In genomic region chr9:113668057-113668456, GRCh38 we compare ENCODE assay signal across 18 cellular contexts.
DNase-seq lines count a peak whose midpoint lies in the region; TF ChIP-seq lines count a peak whose summit lies in the region.
"Had no signal": no experiment of that assay in that cellular context is flagged by ENCODE, and none has a peak within 500 bp of the region (broad histone marks: within the 10 kb centered on the region; RNA-seq: fewer than 3 reads in every experiment).

No MANE protein-coding gene starts in this region.

- H3K36me3 ChIP-seq in BJ (ENCODE audit: control insufficient read depth, insufficient read depth, low read length) (no peaks in the 10 kb centered on the region), mesenchymal stem cell (ENCODE audit: control insufficient read depth in 1 of 2, insufficient read depth in 2 of 2, low read depth in 1 of 2, low read length in 2 of 2) (no peaks in the 10 kb centered on the region)

- H3K9ac ChIP-seq in mesenchymal stem cell (ENCODE audit: low read length): peak overlapping the region; percentile 64

- H2BK5ac ChIP-seq in mesenchymal stem cell (ENCODE audit: low read depth, low read length, poor library complexity, severe bottlenecking): no peak overlapping the region

- no peak overlapping the region for H3K18ac ChIP-seq in mesenchymal stem cell (ENCODE audit: low read depth in 1 of 2, low read length in 2 of 2)

- H4K8ac ChIP-seq in mesenchymal stem cell (ENCODE audit: low read length): no peak overlapping the region

- H2BK15ac ChIP-seq in mesenchymal stem cell (ENCODE audit: low read depth, poor library complexity, severe bottlenecking): no peak overlapping the region

- TF ChIP-seq CTCF in BJ (IDR thresholded peaks at IDR 0.05; ENCODE audit: insufficient read depth, low read depth, low read length): no peak
- TF ChIP-seq CTCF in HFFc6 (IDR thresholded peaks at IDR 0.05): no peak

- peaks cover 1% of the 10 kb centered on the region for H3K4me1 ChIP-seq in mesenchymal stem cell (ENCODE audit: control insufficient read depth, insufficient read depth, low read depth, low read length)
- H3K4me1 ChIP-seq: A549 had no signal

- no peak overlapping the region for H2BK120ac ChIP-seq in mesenchymal stem cell (ENCODE audit: low read depth, low read length)

- no peak overlapping the region for H3K23ac ChIP-seq in mesenchymal stem cell (ENCODE audit: low read length in 2 of 2)

- H3K4me3 ChIP-seq in BJ (ENCODE audit: low read depth, low read length): no peak overlapping the region
- no peak overlapping the region for H3K4me3 ChIP-seq in mesenchymal stem cell (ENCODE audit: insufficient read depth in 1 of 2, low read depth in 1 of 2, low read length in 2 of 2)
- H3K4me3 ChIP-seq: A549 had no signal

- H3K27me3 ChIP-seq in BJ (ENCODE audit: control insufficient read depth, insufficient read depth, low read length): peaks cover 2% of the 10 kb centered on the region; the same call in 1 of the 2 replicates
- peaks cover 0 to 13% of the 10 kb centered on the region in 2 experiments for H3K27me3 ChIP-seq in mesenchymal stem cell (ENCODE audit: control insufficient read depth in 1 of 2, insufficient read depth in 1 of 2, low read length in 2 of 2)

- H2AFZ ChIP-seq in mesenchymal stem cell (ENCODE audit: low read depth, low read length): no peak overlapping the region

- no peak overlapping the region for H2BK12ac ChIP-seq in mesenchymal stem cell (ENCODE audit: low read length in 2 of 2)

- H2AK5ac ChIP-seq in mesenchymal stem cell (ENCODE audit: low read length, severe bottlenecking): no peak overlapping the region

- whole genome bisulfite sequencing in mesenchymal stem cell: 100% methylated on average over 1 of the region's 3 CpGs

- H3K27me3 Mint-ChIP-seq in HFFc6 (ENCODE audit: insufficient read depth): peaks cover 10% of the 10 kb centered on the region

- H3K14ac ChIP-seq in mesenchymal stem cell (ENCODE audit: low read length in 2 of 2): no peak overlapping the region

- DNase-seq in BJ (ENCODE audit: low read depth) (peak; percentile 77), HFFc6 (no peak), dedifferentiated amniotic fluid mesenchymal stem cell (ENCODE audit: extremely low spot score) (peak; percentile 32), mesenchymal stem cell (no peak), retina (no peak), NCI-H2171 treated with DMSO at 0.1 percent for 48 hours (lab: John Stamatoyannopoulos, UW) (no peak), NOMO-1 treated with dmso at 0.1 percent for 144 hours (lab: John Stamatoyannopoulos, UW; ENCODE audit: unreplicated experiment) (no peak)
- DNase-seq: AML-193; CD4-positive, CD25-positive, alpha-beta regulatory T cell; COR-L47; DMS 273 treated with DMSO at 0.1 percent for 48 hours; GDM1; NCI-H1092 treated with DMSO at 0.1 percent for 48 hours; NCI-H146; NCI-H2029 treated with DMSO at 0.1 percent for 48 hours; SHP77; T-helper 1 cell had no signal

- POLR2A ChIA-PET in BJ (lab: Charles Lee): no interaction called here

- 0 out of 2 replicates have a peak, but pooled peaks cover 7% of the 10 kb centered on the region for H3K36me3 Mint-ChIP-seq in HFFc6 (ENCODE audit: low read depth)
- H3K36me3 Mint-ChIP-seq: CD4-positive, CD25-positive, alpha-beta regulatory T cell had no signal

- no peaks in the 10 kb centered on the region for H3K9me3 ChIP-seq in mesenchymal stem cell (ENCODE audit: control insufficient read depth, low read length)
- H3K9me3 ChIP-seq: A549 had no signal

- no peak overlapping the region for H4K91ac ChIP-seq in mesenchymal stem cell (ENCODE audit: low read length)

- H3K27ac Mint-ChIP-seq in HFFc6: no peak overlapping the region
- H3K27ac Mint-ChIP-seq: CD4-positive, CD25-positive, alpha-beta regulatory T cell had no signal

- peak overlapping the region; percentile 5; the same call in 1 of the 2 replicates for H3K4me3 Mint-ChIP-seq in HFFc6
- H3K4me3 Mint-ChIP-seq: CD4-positive, CD25-positive, alpha-beta regulatory T cell had no signal

- no peaks in the 10 kb centered on the region; the same call in 1 of the 2 replicates for H3K9me3 Mint-ChIP-seq in HFFc6

- H3K27ac ChIP-seq in mesenchymal stem cell (ENCODE audit: low read length, poor library complexity, severe bottlenecking): no peak overlapping the region
- H3K27ac ChIP-seq: A549 had no signal

- H3K79me1 ChIP-seq in mesenchymal stem cell (replicated peaks; ENCODE audit: low read length, poor library complexity, severe bottlenecking): no peaks in the 10 kb centered on the region

- H3K4me1 Mint-ChIP-seq in HFFc6 (ENCODE audit: low read depth): peaks cover 33% of the 10 kb centered on the region
- H3K4me1 Mint-ChIP-seq: CD4-positive, CD25-positive, alpha-beta regulatory T cell had no signal

- H3K4me2 ChIP-seq in mesenchymal stem cell (ENCODE audit: low read length, poor library complexity, severe bottlenecking): no peak overlapping the region
- H3K4me2 ChIP-seq: A549 had no signal

- no peak overlapping the region for H3K4ac ChIP-seq in mesenchymal stem cell (ENCODE audit: low read depth in 1 of 2, low read length in 2 of 2)

- CTCF ChIA-PET in BJ (lab: Yijun Ruan, JAX): interaction anchor here (1.0 to 26.1 kb wide), 4 partner anchors 10 to 75 kb away, joined by 8 to 1084 read pairs (median 38); no protein-coding TSS in a partner anchor

Comparison
In these comparisons a context has a peak if more than half of its experiments do, and no peak if none do; other contexts are left out.
1. DNase-seq: peak in BJ (single experiment) and dedifferentiated amniotic fluid mesenchymal stem cell (single experiment); none in HFFc6 (single experiment), mesenchymal stem cell (single experiment), retina (single experiment), NCI-H2171 treated with DMSO at 0.1 percent for 48 hours (single experiment) and NOMO-1 treated with dmso at 0.1 percent for 144 hours (single experiment).